In genomic region chr2:218399391-218400166, GRCh38 we compare ENCODE assay signal across 1 cellular context.
A peak's percentile ranks its signal among the peaks of the same experiment; 100 is the strongest.
TF ChIP-seq lines count a peak whose summit lies in the region.

CTDSP1 (plus strand) TSS chr2:218399868; CDS start chr2:218400091, 223 bp downstream.

TF ChIP-seq in K562, 482 proteins besides CTCF, POLR2A, EP300 and RAD21 (continued from another document and continues in another):
- TF ChIP-seq ARID4B (CRISPR knock-in tag; IDR thresholded peaks at IDR 0.05), result peak; percentile 48; the same call in 1 of the 2 replicates
- no peak; the same call in 1 of the 2 replicates for TF ChIP-seq ZBTB7A (IDR thresholded peaks at IDR 0.05; ENCODE audit: borderline replicate concordance, control insufficient read depth, low read depth, low read length)
- TF ChIP-seq ZBTB17 (CRISPR knock-in tag; IDR thresholded peaks at IDR 0.05), result peak; percentile 93
- peak; percentile 32 for TF ChIP-seq MEIS2 (IDR thresholded peaks at IDR 0.05; ENCODE audit: partially characterized antibody)
- TF ChIP-seq ARID3A (IDR thresholded peaks at IDR 0.05; ENCODE audit: borderline replicate concordance, low read depth, low read length), result no peak
- 0 out of 2 replicates have a peak, but pooled peaks have one; percentile 17 for TF ChIP-seq CBX5 (IDR thresholded peaks at IDR 0.05; ENCODE audit: borderline replicate concordance, low read depth)
- peak; percentile 61; the same call in 1 of the 2 replicates for TF ChIP-seq POLR2AphosphoS5 (IDR thresholded peaks at IDR 0.05; ENCODE audit: control insufficient read depth, insufficient read depth, low read depth, low read length)
- TF ChIP-seq ESRRA (IDR thresholded peaks at IDR 0.05; ENCODE audit: borderline replicate concordance, low read depth), result peak; percentile 45; the same call in 1 of the 2 replicates
- TF ChIP-seq MLX (CRISPR knock-in tag; conservative IDR thresholded peaks at IDR 0.05), result no peak
- TF ChIP-seq HCFC1 (IDR thresholded peaks at IDR 0.05; ENCODE audit: low read depth, low read length), result peak; percentile 39; the same call in 1 of the 2 replicates
- peak; percentile 72; the same call in 1 of the 2 replicates for TF ChIP-seq FOXM1 (IDR thresholded peaks at IDR 0.05; ENCODE audit: low read depth)
- no peak for TF ChIP-seq FOXM1 (CRISPR knock-in tag; IDR thresholded peaks at IDR 0.05; ENCODE audit: low read depth)
- peak; percentile 73 for TF ChIP-seq SMAD4 (CRISPR knock-in tag; conservative IDR thresholded peaks at IDR 0.05)
- TF ChIP-seq FOXP1 (CRISPR knock-in tag; IDR thresholded peaks at IDR 0.05), result peak; percentile 48; the same call in 1 of the 2 replicates
- peak in 1 of 2 experiments; percentile 76; a peak in 2 of 4 replicates for TF ChIP-seq SRF (CRISPR knock-in tag; IDR thresholded peaks at IDR 0.05)
- no peak for TF ChIP-seq ZNF24 (IDR thresholded peaks at IDR 0.05)
- TF ChIP-seq GABPA (tag; conservative IDR thresholded peaks at IDR 0.05; ENCODE audit: low read depth), result peak; percentile 50
- TF ChIP-seq TCF3 (CRISPR knock-in tag; IDR thresholded peaks at IDR 0.05), result no peak
- peak; percentile 34; the same call in 1 of the 2 replicates for TF ChIP-seq SP1 (CRISPR knock-in tag; IDR thresholded peaks at IDR 0.05)
- peak; percentile 36; the same call in 1 of the 2 replicates for TF ChIP-seq PHF8 (IDR thresholded peaks at IDR 0.05; ENCODE audit: borderline replicate concordance, low read length)
- TF ChIP-seq SIN3B (IDR thresholded peaks at IDR 0.05; ENCODE audit: low read depth), result 0 out of 2 replicates have a peak, but pooled peaks have one; percentile 32
- TF ChIP-seq GTF2E2 (tag; IDR thresholded peaks at IDR 0.05), result no peak; the same call in 1 of the 2 replicates
- TF ChIP-seq UBTF (IDR thresholded peaks at IDR 0.05; ENCODE audit: borderline replicate concordance in 1 of 2, low read depth in 2 of 2, low read length in 2 of 2), result peak; percentile 81 to 96; a peak in 2 of 4 replicates
- peak in 1 of 2 experiments; percentile 65; a peak in 2 of 4 replicates for TF ChIP-seq MNT (conservative IDR thresholded peaks at IDR 0.05)
- TF ChIP-seq ZBTB33 (CRISPR knock-in tag; IDR thresholded peaks at IDR 0.05), result 0 out of 2 replicates have a peak, but pooled peaks have one; percentile 34
- peak; percentile 30; the same call in 1 of the 2 replicates for TF ChIP-seq EGR1 (conservative IDR thresholded peaks at IDR 0.05)
- TF ChIP-seq HDAC3 (IDR thresholded peaks at IDR 0.05; ENCODE audit: borderline replicate concordance, partially characterized antibody), result no peak
- peak; percentile 97 for TF ChIP-seq SNIP1 (IDR thresholded peaks at IDR 0.05; ENCODE audit: low read depth)
- no peak for TF ChIP-seq TCF15 (CRISPR knock-in tag; IDR thresholded peaks at IDR 0.05)
- no peak for TF ChIP-seq KLF6 (CRISPR knock-in tag; IDR thresholded peaks at IDR 0.05; ENCODE audit: borderline replicate concordance)
- peak; percentile 78 for TF ChIP-seq RBFOX2 (IDR thresholded peaks at IDR 0.05; ENCODE audit: low read depth, low read length)
- no peak for TF ChIP-seq MCM3 (IDR thresholded peaks at IDR 0.05)
- peak in 1 of 2 experiments; percentile 37; a peak in 1 of 4 replicates for TF ChIP-seq TEAD1 (CRISPR knock-in tag; IDR thresholded peaks at IDR 0.05)
- no peak for TF ChIP-seq ZFP91 (CRISPR knock-in tag; IDR thresholded peaks at IDR 0.05)
- no peak for TF ChIP-seq ZNF512 (tag; IDR thresholded peaks at IDR 0.05)
- peak in 1 of 2 experiments; percentile 74; a peak in 2 of 4 replicates for TF ChIP-seq MLLT1 (IDR thresholded peaks at IDR 0.05)
- TF ChIP-seq VEZF1 (CRISPR knock-in tag; IDR thresholded peaks at IDR 0.05), result peak; percentile 90
- TF ChIP-seq CREM (IDR thresholded peaks at IDR 0.05; ENCODE audit: low read depth), result peak; percentile 40
